28 cellular contexts compared by ENCODE assay signal in the genomic region with DNA sequence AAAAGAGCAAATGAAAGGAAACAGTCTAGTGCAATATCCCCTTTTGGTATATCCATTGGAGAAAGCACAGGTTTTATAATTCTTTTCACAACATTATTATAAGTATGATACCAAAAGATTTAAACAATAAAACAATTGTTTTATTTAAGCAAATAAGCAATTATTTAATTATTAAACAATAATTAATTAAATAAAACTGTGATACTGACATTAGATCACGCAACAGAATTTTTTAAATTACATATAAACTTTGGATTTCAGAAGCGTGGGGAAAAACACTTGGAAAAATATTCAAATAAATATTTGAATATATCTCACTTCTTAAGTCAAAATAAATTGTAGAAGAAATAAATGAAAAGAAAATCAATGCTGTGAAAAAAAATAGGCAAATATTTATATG.
"Had no signal": no experiment of that assay in that cellular context is flagged by ENCODE, and none has a peak within 500 bp of the region (broad histone marks: within the 10 kb centered on the region; RNA-seq: fewer than 3 reads in every experiment).

No MANE protein-coding gene starts in this region.

- H3K36me3 Mint-ChIP-seq: naive thymus-derived CD8-positive, alpha-beta T cell; stimulated activated memory B cell treated with anti-CD40 and anti-IgM and Interleukin-4, amounts not matched to agents 10 μg/mL and 1 μg/mL and 100 μg/mL, for 72 hours had no signal

- H3K27ac ChIP-seq: colonic mucosa, esophagus muscularis mucosa, foreskin keratinocyte, heart right ventricle, lower lobe of right lung, sigmoid colon, spleen, thoracic aorta, tibial nerve, upper lobe of right lung, uterus had no signal

- DNase-seq: colonic mucosa; effector CD8-positive, alpha-beta T cell; endodermal cell; glutamatergic neuron; heart right ventricle; hippocampal formation; islet precursor cell; left ventricle myocardium superior; lower lobe of right lung; naive thymus-derived CD8-positive, alpha-beta T cell; nephron progenitor cell; nucleus accumbens; posterior cingulate gyrus; psoas muscle; right cardiac atrium; sigmoid colon; spleen; stimulated activated CD4-positive, alpha-beta T cell treated with anti-CD3 and anti-CD28 coated beads, Interleukin-4, amount 100 ng/mL, for 4 hours; upper lobe of right lung; uterus had no signal

- H3K4me3 Mint-ChIP-seq: dendritic cell treated with granulocyte-macrophage colony-stimulating factor and Interleukin-4, amounts not matched to agents 40 ng/mL and 50 ng/mL, for 4 days; endodermal cell; naive thymus-derived CD8-positive, alpha-beta T cell; nephron progenitor cell; stimulated activated memory B cell treated with anti-CD40 and anti-IgM and Interleukin-4, amounts not matched to agents 10 μg/mL and 1 μg/mL and 100 μg/mL, for 72 hours; stimulated activated naive CD8-positive, alpha-beta T cell treated with anti-CD3 and anti-CD28 coated beads, Interleukin-15, Interleukin-2, amounts not matched to agents 100 ng/mL and 50 ng/mL, for 24 hours had no signal

- H3K4me3 ChIP-seq: colonic mucosa, esophagus muscularis mucosa, heart right ventricle, lower lobe of right lung, psoas muscle, sigmoid colon, spleen, thoracic aorta, tibial nerve, upper lobe of right lung, uterus had no signal

- H3K9me3 Mint-ChIP-seq: dendritic cell treated with granulocyte-macrophage colony-stimulating factor and Interleukin-4, amounts not matched to agents 40 ng/mL and 50 ng/mL, for 4 days; endodermal cell; naive thymus-derived CD8-positive, alpha-beta T cell; nephron progenitor cell; stimulated activated memory B cell treated with anti-CD40 and anti-IgM and Interleukin-4, amounts not matched to agents 10 μg/mL and 1 μg/mL and 100 μg/mL, for 72 hours; stimulated activated naive CD8-positive, alpha-beta T cell treated with anti-CD3 and anti-CD28 coated beads, Interleukin-15, Interleukin-2, amounts not matched to agents 100 ng/mL and 50 ng/mL, for 24 hours had no signal

- H3K4me1 Mint-ChIP-seq: stimulated activated memory B cell treated with anti-CD40 and anti-IgM and Interleukin-4, amounts not matched to agents 10 μg/mL and 1 μg/mL and 100 μg/mL, for 72 hours had no signal

- H3K27me3 Mint-ChIP-seq: dendritic cell treated with granulocyte-macrophage colony-stimulating factor and Interleukin-4, amounts not matched to agents 40 ng/mL and 50 ng/mL, for 4 days; stimulated activated naive CD8-positive, alpha-beta T cell treated with anti-CD3 and anti-CD28 coated beads, Interleukin-15, Interleukin-2, amounts not matched to agents 100 ng/mL and 50 ng/mL, for 24 hours had no signal

- H3K9me3 ChIP-seq: colonic mucosa, esophagus muscularis mucosa, heart right ventricle, lower lobe of right lung, psoas muscle, sigmoid colon, spleen, thoracic aorta, tibial nerve, upper lobe of right lung, uterus had no signal

- H3K4me1 ChIP-seq: colonic mucosa, foreskin keratinocyte, lower lobe of right lung, psoas muscle, sigmoid colon, spleen, tibial nerve, upper lobe of right lung, uterus had no signal

- FAIRE-seq: endothelial cell of umbilical vein had no signal

- ATAC-seq: heart right ventricle; left ventricle myocardium superior; lower lobe of right lung; naive thymus-derived CD8-positive, alpha-beta T cell; psoas muscle; right cardiac atrium; stimulated activated memory B cell treated with anti-CD40 and anti-IgM and Interleukin-4, amounts not matched to agents 10 μg/mL and 1 μg/mL and 100 μg/mL, for 72 hours; upper lobe of right lung had no signal

- H3K27ac Mint-ChIP-seq: dendritic cell treated with granulocyte-macrophage colony-stimulating factor and Interleukin-4, amounts not matched to agents 40 ng/mL and 50 ng/mL, for 4 days; endodermal cell; naive thymus-derived CD8-positive, alpha-beta T cell; nephron progenitor cell; stimulated activated memory B cell treated with anti-CD40 and anti-IgM and Interleukin-4, amounts not matched to agents 10 μg/mL and 1 μg/mL and 100 μg/mL, for 72 hours; stimulated activated naive CD8-positive, alpha-beta T cell treated with anti-CD3 and anti-CD28 coated beads, Interleukin-15, Interleukin-2, amounts not matched to agents 100 ng/mL and 50 ng/mL, for 24 hours had no signal

- H3K36me3 ChIP-seq: colonic mucosa, esophagus muscularis mucosa, heart right ventricle, lower lobe of right lung, sigmoid colon, spleen, thoracic aorta, tibial nerve, upper lobe of right lung had no signal

- H3K27me3 ChIP-seq: colonic mucosa, esophagus muscularis mucosa, foreskin keratinocyte, heart right ventricle, sigmoid colon, spleen, tibial nerve, upper lobe of right lung, uterus had no signal
